Comparison of ENCODE assay signal across 10 cellular contexts in the genomic region with DNA sequence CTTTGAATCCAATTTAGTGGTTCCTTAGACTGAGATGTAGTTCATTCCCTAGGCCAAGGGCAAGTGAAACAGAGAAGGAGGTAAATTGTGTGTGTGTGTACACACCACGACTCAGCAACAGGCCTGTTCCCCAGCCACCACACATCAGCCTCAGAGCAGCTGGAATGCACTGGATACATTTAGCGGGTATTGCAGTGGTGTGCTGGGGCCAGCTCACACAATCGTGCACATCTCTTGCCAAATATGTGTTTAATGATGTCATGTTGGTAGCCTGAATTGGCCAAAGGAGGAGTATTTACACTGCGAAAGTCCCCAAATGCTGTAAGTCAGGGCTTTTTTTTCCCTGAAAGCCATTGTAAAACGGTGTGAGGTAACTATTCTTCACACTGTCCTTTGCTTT.
A peak's percentile ranks its signal among the peaks of the same experiment; 100 is the strongest.
DNase-seq lines count a peak whose midpoint lies in the region; ATAC-seq, FAIRE-seq and TF ChIP-seq lines count a peak whose summit lies in the region.
"Had no signal": no experiment of that assay in that cellular context is flagged by ENCODE, and none has a peak within 500 bp of the region (broad histone marks: within the 10 kb centered on the region; RNA-seq: fewer than 3 reads in every experiment).

No MANE protein-coding gene starts in this region.

- ATAC-seq in HepG2 = peak; percentile 76
- no peak for ATAC-seq in HG03354 (IDR thresholded peaks at IDR 0.05; ENCODE audit: poor library complexity, severe bottlenecking, unreplicated experiment)

- peaks cover 15% of the 10 kb centered on the region for H3K36me3 Mint-ChIP-seq in activated CD4-positive, alpha-beta memory T cell treated with anti-CD3 and anti-CD28 coated beads for 36 hours
- peaks cover 17% of the 10 kb centered on the region for H3K36me3 Mint-ChIP-seq in activated CD4-positive, alpha-beta memory T cell treated with anti-CD3 and anti-CD28 coated beads, Interleukin-2, amount 10 ng/mL, durations not matched to agents 7 days and 5 days (ENCODE audit: low read depth)
- peaks cover 63% of the 10 kb centered on the region for H3K36me3 Mint-ChIP-seq in MCF 10A (ENCODE audit: insufficient read depth, unreplicated experiment)

- no peaks in the 10 kb centered on the region for H3K27me3 ChIP-seq in HepG2 (ENCODE audit: control insufficient read depth in 1 of 2, insufficient read depth in 2 of 2, low read length in 2 of 2)
- no peaks in the 10 kb centered on the region for H3K27me3 ChIP-seq in tibial artery
- no peaks in the 10 kb centered on the region for H3K27me3 ChIP-seq in SJCRH30
- H3K27me3 ChIP-seq: ovary had no signal

- 65% methylated on average over 3 of the region's 5 CpGs for WGBS in HepG2 (ENCODE audit: low lambda C conversion rate)
- 12 to 20% methylated on average over 5 of the region's 5 CpGs for WGBS in lower leg skin, 2 donors

- peak overlapping the region; percentile 25 for H3K27ac Mint-ChIP-seq in activated CD4-positive, alpha-beta memory T cell treated with anti-CD3 and anti-CD28 coated beads for 36 hours
- H3K27ac Mint-ChIP-seq in activated CD4-positive, alpha-beta memory T cell treated with anti-CD3 and anti-CD28 coated beads, Interleukin-2, amount 10 ng/mL, durations not matched to agents 7 days and 5 days = no peak overlapping the region
- H3K27ac Mint-ChIP-seq in MCF 10A (ENCODE audit: low read depth, unreplicated experiment) = no peak overlapping the region

- no peak overlapping the region for H3K4me3 Mint-ChIP-seq in activated CD4-positive, alpha-beta memory T cell treated with anti-CD3 and anti-CD28 coated beads for 36 hours
- H3K4me3 Mint-ChIP-seq in activated CD4-positive, alpha-beta memory T cell treated with anti-CD3 and anti-CD28 coated beads, Interleukin-2, amount 10 ng/mL, durations not matched to agents 7 days and 5 days = no peak overlapping the region
- no peak overlapping the region for H3K4me3 Mint-ChIP-seq in MCF 10A (ENCODE audit: unreplicated experiment)

- TF ChIP-seq CTCF in MCF 10A (IDR thresholded peaks at IDR 0.05; ENCODE audit: unreplicated experiment) (no peak), HepG2 (CRISPR knock-in tag; IDR thresholded peaks at IDR 0.05) (no peak), tibial artery (IDR thresholded peaks at IDR 0.05) (no peak), lower leg skin (IDR thresholded peaks at IDR 0.05) (no peak)

- H3K9me3 Mint-ChIP-seq in activated CD4-positive, alpha-beta memory T cell treated with anti-CD3 and anti-CD28 coated beads for 36 hours = no peaks in the 10 kb centered on the region
- no peaks in the 10 kb centered on the region for H3K9me3 Mint-ChIP-seq in activated CD4-positive, alpha-beta memory T cell treated with anti-CD3 and anti-CD28 coated beads, Interleukin-2, amount 10 ng/mL, durations not matched to agents 7 days and 5 days
- H3K9me3 Mint-ChIP-seq in MCF 10A (ENCODE audit: unreplicated experiment) = no peaks in the 10 kb centered on the region

- no peaks in the 10 kb centered on the region for H3K9me3 ChIP-seq in HepG2 (ENCODE audit: low read length)
- no peaks in the 10 kb centered on the region for H3K9me3 ChIP-seq in tibial artery
- no peaks in the 10 kb centered on the region for H3K9me3 ChIP-seq in SJCRH30 (replicated peaks)
- H3K9me3 ChIP-seq: ovary had no signal

- no peaks in the 10 kb centered on the region for H3K27me3 Mint-ChIP-seq in activated CD4-positive, alpha-beta memory T cell treated with anti-CD3 and anti-CD28 coated beads for 36 hours
- no peaks in the 10 kb centered on the region for H3K27me3 Mint-ChIP-seq in activated CD4-positive, alpha-beta memory T cell treated with anti-CD3 and anti-CD28 coated beads, Interleukin-2, amount 10 ng/mL, durations not matched to agents 7 days and 5 days
- H3K27me3 Mint-ChIP-seq in MCF 10A (ENCODE audit: insufficient read depth, unreplicated experiment) = no peaks in the 10 kb centered on the region

- H3K4me1 Mint-ChIP-seq in activated CD4-positive, alpha-beta memory T cell treated with anti-CD3 and anti-CD28 coated beads for 36 hours (ENCODE audit: low read depth) = peaks cover 17% of the 10 kb centered on the region
- peaks cover 15% of the 10 kb centered on the region for H3K4me1 Mint-ChIP-seq in activated CD4-positive, alpha-beta memory T cell treated with anti-CD3 and anti-CD28 coated beads, Interleukin-2, amount 10 ng/mL, durations not matched to agents 7 days and 5 days
- peaks cover 18% of the 10 kb centered on the region for H3K4me1 Mint-ChIP-seq in MCF 10A (ENCODE audit: insufficient read depth, unreplicated experiment)

- no peak overlapping the region for H3K9ac ChIP-seq in HepG2 (ENCODE audit: insufficient read depth, low read depth, low read length)

- H3K79me2 ChIP-seq in HepG2 (ENCODE audit: insufficient read depth, low read length) = peaks cover 5% of the 10 kb centered on the region

- H2AFZ ChIP-seq in HepG2 (ENCODE audit: low read length) = no peak overlapping the region

- in situ Hi-C loops in HepG2 (cut with HindIII; ENCODE audit: extremely low pct_ligation_motif_present, low pct_unique_long_range_greater_than_20kb) = loop anchor here (25.0 kb wide), 1 partner anchor 481 kb away; no protein-coding TSS in a partner anchor

- H3K27ac ChIP-seq in HepG2 (ENCODE audit: extremely low read length, insufficient read depth, low read length) (no peak overlapping the region), tibial artery (peak overlapping the region; percentile 57 to 84), SJCRH30 (no peak overlapping the region)
- H3K27ac ChIP-seq: C4-2B had no signal

- intact Hi-C loops in activated CD4-positive, alpha-beta memory T cell treated with anti-CD3 and anti-CD28 coated beads for 36 hours (cut with micrococcal nuclease) = no loop called here
- intact Hi-C loops in MCF 10A (cut with micrococcal nuclease) (no loop called here), HepG2 (cut with micrococcal nuclease; ENCODE audit: unreplicated experiment) (no loop called here), tibial artery (cut with DNase I; ENCODE audit: low total_unique reads) (loop anchor here (10.0 kb wide), 1 partner anchor 212 kb away; no protein-coding TSS in a partner anchor), lower leg skin (cut with DNase I; ENCODE audit: low total_unique reads) (no loop called here)

- H3K4me2 ChIP-seq in HepG2 (ENCODE audit: low read depth, low read length) = no peak overlapping the region

- no peak for TF ChIP-seq RAD21 in HepG2 (CRISPR knock-in tag; IDR thresholded peaks at IDR 0.05)

- POLR2A ChIA-PET in activated CD4-positive, alpha-beta memory T cell treated with anti-CD3 and anti-CD28 coated beads for 36 hours (lab: Charles Lee) = no interaction called here
- POLR2A ChIA-PET in activated CD4-positive, alpha-beta memory T cell treated with anti-CD3 and anti-CD28 coated beads, Interleukin-2, amount 10 ng/mL, durations not matched to agents 7 days and 5 days (lab: Charles Lee) = no interaction called here
- POLR2A ChIA-PET in MCF 10A (lab: Yijun Ruan, JAX) (interaction anchor here (0.8 to 1.8 kb wide), 4 partner anchors 9 to 35 kb away, joined by 3 to 4 read pairs (median 4); no protein-coding TSS in a partner anchor), HepG2 (lab: Yijun Ruan, JAX) (interaction anchor here (1.0 to 1.1 kb wide), 2 partner anchors 10 to 35 kb away, joined by 3 to 4 read pairs; no protein-coding TSS in a partner anchor)

- no peak for TF ChIP-seq EP300 in HepG2 (IDR thresholded peaks at IDR 0.05; ENCODE audit: low read depth in 2 of 2, low read length in 2 of 2)
- TF ChIP-seq EP300 in HepG2 (CRISPR knock-in tag; IDR thresholded peaks at IDR 0.05; ENCODE audit: borderline replicate concordance) = no peak

- TF ChIP-seq POLR2A in HepG2 (IDR thresholded peaks at IDR 0.05; ENCODE audit: insufficient read depth in 1 of 2, low read depth in 2 of 2, low read length in 2 of 2) (no peak), lower leg skin (IDR thresholded peaks at IDR 0.05) (no peak)

- no peak overlapping the region for H3K4me3 ChIP-seq in HepG2 (replicated peaks in 1 of 3; ENCODE audit: insufficient read depth in 1 of 3, low read depth in 2 of 3, low read length in 3 of 3)
- H3K4me3 ChIP-seq in tibial artery = no peak overlapping the region
- H3K4me3 ChIP-seq in lower leg skin (ENCODE audit: low read depth, poor library complexity, severe bottlenecking) = no peak overlapping the region
- H3K4me3 ChIP-seq in SJCRH30 = no peak overlapping the region
- H3K4me3 ChIP-seq: ovary had no signal

- H3K36me3 ChIP-seq in HepG2 (replicated peaks in 1 of 2; ENCODE audit: control insufficient read depth in 1 of 2, insufficient read depth in 2 of 2, low read length in 2 of 2) (peaks cover 4 to 38% of the 10 kb centered on the region in 2 experiments; a peak in 4 of 5 replicates), tibial artery (peaks cover 25 to 47% (median 29%) of the 10 kb centered on the region in 3 donors), SJCRH30 (peaks cover 20% of the 10 kb centered on the region)
- H3K36me3 ChIP-seq: ovary had no signal

- FAIRE-seq in HepG2 (lab: Jason Lieb, UNC) = peak; percentile 60

- DNase-seq in activated CD4-positive, alpha-beta memory T cell treated with anti-CD3 and anti-CD28 coated beads for 36 hours = no peak
- DNase-seq in activated CD4-positive, alpha-beta memory T cell treated with anti-CD3 and anti-CD28 coated beads, Interleukin-2, amount 10 ng/mL, durations not matched to agents 7 days and 5 days = no peak
- DNase-seq in MCF 10A (ENCODE audit: unreplicated experiment) (peak; percentile 45), HepG2 (ENCODE audit: low spot score) (peak; percentile 78), tibial artery (peak; percentile 66 to 83), lower leg skin (ENCODE audit: low spot score in 2 of 2) (no peak), SJCRH30 (no peak)

- CTCF ChIA-PET in activated CD4-positive, alpha-beta memory T cell treated with anti-CD3 and anti-CD28 coated beads for 36 hours (lab: Charles Lee) = interaction anchor here (6.5 kb wide), 1 partner anchor 7 kb away, joined by 32 read pairs; no protein-coding TSS in a partner anchor
- CTCF ChIA-PET in activated CD4-positive, alpha-beta memory T cell treated with anti-CD3 and anti-CD28 coated beads, Interleukin-2, amount 10 ng/mL, durations not matched to agents 7 days and 5 days (lab: Charles Lee) = interaction anchor here (0.7 kb wide), 1 partner anchor 13 kb away, joined by 4 read pairs; no protein-coding TSS in a partner anchor
- CTCF ChIA-PET in MCF 10A (lab: Yijun Ruan, JAX) (interaction anchor here (0.6 to 15.8 kb wide), 2 partner anchors 11 to 37 kb away, joined by 3 to 274 read pairs; no protein-coding TSS in a partner anchor), HepG2 (lab: Yijun Ruan, JAX; ENCODE audit: low intra/inter-chr PET ratio, low total read pairs) (no interaction called here)

- no peaks in the 10 kb centered on the region; the same call in 1 of the 2 replicates for H4K20me1 ChIP-seq in HepG2 (ENCODE audit: insufficient read depth, low read length)

- BruUV-seq in MCF 10A (replicated peaks; lab: Mats Ljungman, UMichigan) (no TSS peak), HepG2 (replicated peaks; lab: Mats Ljungman, UMichigan) (no TSS peak)

- peaks cover 23% of the 10 kb centered on the region for H3K4me1 ChIP-seq in HepG2 (ENCODE audit: insufficient read depth, low read length)
- peaks cover 0 to 84% (median 47%) of the 10 kb centered on the region in 4 donors for H3K4me1 ChIP-seq in tibial artery
- no peaks in the 10 kb centered on the region for H3K4me1 ChIP-seq in SJCRH30

TF ChIP-seq in HepG2, 621 proteins besides CTCF, POLR2A, EP300 and RAD21 (continues in another document):
- TF ChIP-seq ZSCAN22 (CRISPR knock-in tag; IDR thresholded peaks at IDR 0.05) = no peak
- TF ChIP-seq GABPA (IDR thresholded peaks at IDR 0.05; ENCODE audit: low read depth, low read length) = no peak
- no peak for TF ChIP-seq GABPA (CRISPR knock-in tag; IDR thresholded peaks at IDR 0.05; ENCODE audit: low read depth)

Comparison
In these comparisons a context has a peak if more than half of its experiments do, and no peak if none do; other contexts are left out.
1. DNase-seq: peak in MCF 10A (single experiment), HepG2 (single experiment) and tibial artery (2 of 2); none in activated CD4-positive, alpha-beta memory T cell treated with anti-CD3 and anti-CD28 coated beads for 36 hours (single experiment), activated CD4-positive, alpha-beta memory T cell treated with anti-CD3 and anti-CD28 coated beads, Interleukin-2, amount 10 ng/mL, durations not matched to agents 7 days and 5 days (single experiment), lower leg skin (0 of 2) and SJCRH30 (0 of 2).
2. H3K27ac ChIP-seq: peak in tibial artery (2 of 2); none in HepG2 (single experiment) and SJCRH30 (single experiment).
3. POLR2A ChIA-PET loops: an anchor here in MCF 10A (0.8 to 1.8 kb wide) and HepG2 (1.0 to 1.1 kb wide); none called in activated CD4-positive, alpha-beta memory T cell treated with anti-CD3 and anti-CD28 coated beads for 36 hours and activated CD4-positive, alpha-beta memory T cell treated with anti-CD3 and anti-CD28 coated beads, Interleukin-2, amount 10 ng/mL, durations not matched to agents 7 days and 5 days.